In genomic region chr1:57464756-57465155, GRCh38 we compare ENCODE assay signal across 1 cellular context.
A peak's percentile ranks its signal among the peaks of the same experiment; 100 is the strongest.
TF ChIP-seq lines count a peak whose summit lies in the region.

No MANE protein-coding gene starts in this region.

TF ChIP-seq in HepG2, 621 proteins besides CTCF, POLR2A, EP300 and RAD21 (continued from another document and continues in another):
- TF ChIP-seq AKNA (CRISPR knock-in tag; IDR thresholded peaks at IDR 0.05; ENCODE audit: borderline replicate concordance): no peak
- 0 out of 2 replicates have a peak, but pooled peaks have one; percentile 50 for TF ChIP-seq KLF11 (CRISPR knock-in tag; IDR thresholded peaks at IDR 0.05)
- TF ChIP-seq ZNF775 (CRISPR knock-in tag; IDR thresholded peaks at IDR 0.05; ENCODE audit: borderline replicate concordance): no peak
- TF ChIP-seq THAP9 (CRISPR knock-in tag; IDR thresholded peaks at IDR 0.05; ENCODE audit: borderline replicate concordance): no peak
- TF ChIP-seq ZNF687 (CRISPR knock-in tag; IDR thresholded peaks at IDR 0.05): no peak
- TF ChIP-seq ZNF839 (CRISPR knock-in tag; IDR thresholded peaks at IDR 0.05; ENCODE audit: borderline replicate concordance): no peak
- peak; percentile 95 for TF ChIP-seq ZSCAN29 (CRISPR knock-in tag; conservative IDR thresholded peaks at IDR 0.05)
- no peak for TF ChIP-seq ZNF782 (CRISPR knock-in tag; IDR thresholded peaks at IDR 0.05; ENCODE audit: borderline replicate concordance)
- peak; percentile 54 for TF ChIP-seq MED1 (CRISPR knock-in tag; IDR thresholded peaks at IDR 0.05)
- no peak for TF ChIP-seq ZNF605 (CRISPR knock-in tag; IDR thresholded peaks at IDR 0.05)
- TF ChIP-seq NAIF1 (CRISPR knock-in tag; IDR thresholded peaks at IDR 0.05; ENCODE audit: borderline replicate concordance): no peak
- peak in 1 of 2 experiments; percentile 18; a peak in 1 of 4 replicates for TF ChIP-seq KLF16 (CRISPR knock-in tag; IDR thresholded peaks at IDR 0.05)
- TF ChIP-seq KAT2B (IDR thresholded peaks at IDR 0.05; ENCODE audit: borderline replicate concordance, low read depth, low read length): no peak
- no peak for TF ChIP-seq GABPB1 (CRISPR knock-in tag; IDR thresholded peaks at IDR 0.05)
- TF ChIP-seq NFE2 (CRISPR knock-in tag; IDR thresholded peaks at IDR 0.05): no peak
- TF ChIP-seq GATAD1 (CRISPR knock-in tag; IDR thresholded peaks at IDR 0.05): 0 out of 2 replicates have a peak, but pooled peaks have one; percentile 11
- TF ChIP-seq FOXK1 (CRISPR knock-in tag; IDR thresholded peaks at IDR 0.05; ENCODE audit: borderline replicate concordance, low read depth): peak; percentile 62; the same call in 1 of the 2 replicates
- TF ChIP-seq CHCHD3 (CRISPR knock-in tag; IDR thresholded peaks at IDR 0.05): no peak
- TF ChIP-seq FOXP1 (IDR thresholded peaks at IDR 0.05): peak; percentile 52; the same call in 1 of the 2 replicates
- TF ChIP-seq FOXP1 (CRISPR knock-in tag; IDR thresholded peaks at IDR 0.05): peak; percentile 90
- peak; percentile 46; the same call in 1 of the 2 replicates for TF ChIP-seq ZNF331 (CRISPR knock-in tag; IDR thresholded peaks at IDR 0.05)
- TF ChIP-seq HNF1A (IDR thresholded peaks at IDR 0.05; ENCODE audit: low read depth): peak; percentile 72
- TF ChIP-seq HNF1A (CRISPR knock-in tag; IDR thresholded peaks at IDR 0.05; ENCODE audit: borderline replicate concordance): peak; percentile 80; the same call in 1 of the 2 replicates
- peak in 1 of 2 experiments; percentile 45; a peak in 1 of 4 replicates for TF ChIP-seq REST (IDR thresholded peaks at IDR 0.05; ENCODE audit: borderline replicate concordance in 1 of 2, low read depth in 1 of 2, low read length in 2 of 2)
- peak; percentile 89 for TF ChIP-seq ONECUT2 (CRISPR knock-in tag; IDR thresholded peaks at IDR 0.05)
- TF ChIP-seq CERS6 (CRISPR knock-in tag; IDR thresholded peaks at IDR 0.05): no peak
- no peak for TF ChIP-seq STAT5B (CRISPR knock-in tag; IDR thresholded peaks at IDR 0.05)
- TF ChIP-seq HNRNPH1 (optimal IDR thresholded peaks at IDR 0.05; ENCODE audit: low read depth, low read length): no peak
- TF ChIP-seq TCF12 (IDR thresholded peaks at IDR 0.05): no peak
- peak; percentile 47; the same call in 1 of the 2 replicates for TF ChIP-seq TCF12 (CRISPR knock-in tag; IDR thresholded peaks at IDR 0.05)
- no peak for TF ChIP-seq ZNF841 (CRISPR knock-in tag; IDR thresholded peaks at IDR 0.05; ENCODE audit: borderline replicate concordance)
- TF ChIP-seq ZNF792 (CRISPR knock-in tag; IDR thresholded peaks at IDR 0.05): peak; percentile 61
- TF ChIP-seq ZNF614 (CRISPR knock-in tag; IDR thresholded peaks at IDR 0.05; ENCODE audit: borderline replicate concordance): 0 out of 2 replicates have a peak, but pooled peaks have one; percentile 35
- TF ChIP-seq DRAP1 (CRISPR knock-in tag; IDR thresholded peaks at IDR 0.05): peak; percentile 13; the same call in 1 of the 2 replicates
- TF ChIP-seq IKZF5 (CRISPR knock-in tag; IDR thresholded peaks at IDR 0.05): peak; percentile 55; the same call in 1 of the 2 replicates
- 0 out of 2 replicates have a peak, but pooled peaks have one; percentile 41 for TF ChIP-seq NKX3-1 (CRISPR knock-in tag; IDR thresholded peaks at IDR 0.05)
- TF ChIP-seq POLR2AphosphoS5 (IDR thresholded peaks at IDR 0.05; ENCODE audit: low read depth, low read length): no peak
